In the genomic region with DNA sequence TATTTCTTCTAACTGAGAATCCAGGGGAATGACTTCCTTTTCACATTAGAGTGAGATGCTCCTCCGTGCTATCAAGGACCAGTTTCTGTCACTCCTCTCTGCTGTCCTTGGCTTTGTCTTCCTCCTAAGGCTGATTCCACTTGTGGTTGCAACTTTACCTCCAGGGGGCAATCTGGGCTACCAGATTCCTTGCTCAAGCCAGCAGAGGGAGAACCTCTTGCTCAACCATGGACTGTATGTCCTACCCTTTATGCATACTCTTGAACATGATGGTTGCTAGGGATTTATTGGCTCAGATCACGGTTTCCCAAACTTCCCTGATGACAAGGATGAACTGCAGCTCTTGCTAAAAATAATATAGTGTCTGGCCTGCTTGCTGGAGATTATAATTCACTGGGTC, we compare ENCODE assay signal across 8 cellular contexts. TPM values are rescaled to one million over a fixed set of nuclear protein-coding genes. Genes with fewer than 3 reads are reported as not detected.
DNase-seq lines count a peak whose midpoint lies in the region; ATAC-seq, FAIRE-seq and TF ChIP-seq lines count a peak whose summit lies in the region.

No MANE protein-coding gene starts in this region.

- H3K9me3 ChIP-seq in K562 (replicated peaks; ENCODE audit: control insufficient read depth, insufficient read depth, low read depth, low read length) = no peaks in the 10 kb centered on the region
- no peaks in the 10 kb centered on the region for H3K9me3 ChIP-seq in liver (ENCODE audit: control insufficient read depth in 4 of 4, low read length in 3 of 4)

- DNase-seq in GM10248 (ENCODE audit: extremely low spot score) = no peak
- DNase-seq in NCI-H2171 treated with DMSO at 0.1 percent for 48 hours (lab: John Stamatoyannopoulos, UW) = peak; percentile 51
- DNase-seq in K562 (ENCODE audit: extremely low read depth in 1 of 4, low spot score in 3 of 4) = peak; percentile 33 to 80 (median 64)
- DNase-seq in cerebellar nuclear complex (lab: John Stamatoyannopoulos, UW) = no peak

- H4K20me1 ChIP-seq in K562 (replicated peaks; ENCODE audit: control insufficient read depth, insufficient read depth, low read length) = no peaks in the 10 kb centered on the region

- 48% methylated on average over 2 of the region's 2 CpGs for WGBS in K562 (ENCODE audit: insufficient coverage, low coverage, missing lambda C conversion rate)
- 86% methylated on average over 2 of the region's 2 CpGs for WGBS in liver

- CTCF ChIA-PET in GM10248 (lab: Yijun Ruan, JAX) (interaction anchor here (2.8 kb wide), 1 partner anchor 8 kb away, joined by 8 read pairs; no protein-coding TSS in a partner anchor), K562 (lab: Yijun Ruan, JAX; ENCODE audit: low intra/inter-chr PET ratio) (interaction anchor here (1.4 kb wide), 1 partner anchor 1147 kb away, joined by 3 read pairs; no protein-coding TSS in a partner anchor)

- BruUV-seq in K562 (replicated peaks; lab: Mats Ljungman, UMichigan) = no TSS peak

- POLR2A ChIA-PET in GM10248 (lab: Yijun Ruan, JAX) (no interaction called here), K562 (lab: Yijun Ruan, JAX) (interaction anchor here (1.0 to 1.1 kb wide), 2 partner anchors 11 to 12 kb away, joined by 3 to 4 read pairs; no protein-coding TSS in a partner anchor)

- H3K27me3 ChIP-seq in K562 (ENCODE audit: control insufficient read depth in 2 of 2, insufficient read depth in 2 of 2, low read length in 2 of 2) (no peaks in the 10 kb centered on the region), liver (ENCODE audit: control insufficient read depth in 4 of 4, insufficient read depth in 4 of 4, low read length in 3 of 4) (no peaks in the 10 kb centered on the region)

- no peak overlapping the region for H2AFZ ChIP-seq in K562 (ENCODE audit: low read depth, low read length)

- no peaks in the 10 kb centered on the region for H3K9me1 ChIP-seq in K562 (ENCODE audit: control insufficient read depth, insufficient read depth, low read length)

- in situ Hi-C loops in K562 (cut with MboI) = no loop called here

- TF ChIP-seq RAD21 in K562 (CRISPR knock-in tag; conservative IDR thresholded peaks at IDR 0.05 in 1 of 2, IDR thresholded peaks at IDR 0.05 in 1 of 2) (peak; percentile 43 to 51; a peak in 3 of 4 replicates), liver (IDR thresholded peaks at IDR 0.05) (peak; percentile 43 to 71)

- H3K27ac ChIP-seq in 22Rv1 = no peak overlapping the region
- H3K27ac ChIP-seq in K562 (ENCODE audit: extremely low read depth, low read depth, low read length) = no peak overlapping the region
- no peak overlapping the region for H3K27ac ChIP-seq in liver (ENCODE audit: low read depth in 1 of 2, low read length in 2 of 2)

- ATAC-seq in K562 (peak; percentile 88), HG02588 (IDR thresholded peaks at IDR 0.05; ENCODE audit: unreplicated experiment) (no peak), GM18858 (IDR thresholded peaks at IDR 0.05; ENCODE audit: unreplicated experiment) (no peak)

- H3K4me2 ChIP-seq in K562 (ENCODE audit: insufficient read depth, low read length) = no peak overlapping the region

- FAIRE-seq in K562 (lab: Jason Lieb, UNC) = peak; percentile 88

- intact Hi-C loops in K562 (cut with micrococcal nuclease) = no loop called here

- H3K9ac ChIP-seq in K562 (ENCODE audit: insufficient read depth in 1 of 2, low read depth in 2 of 2, low read length in 2 of 2) = no peak overlapping the region
- H3K9ac ChIP-seq in liver (ENCODE audit: low read depth in 1 of 2, low read length in 2 of 2) = no peak overlapping the region

- TF ChIP-seq CTCF in 22Rv1 (IDR thresholded peaks at IDR 0.05) (peak; percentile 74), GM10248 (IDR thresholded peaks at IDR 0.05; ENCODE audit: control extremely low read depth, extremely low read depth, low read depth, missing control alignments) (peak; percentile 35), K562 (IDR thresholded peaks at IDR 0.05 in 2 of 3, conservative IDR thresholded peaks at IDR 0.05 in 1 of 3; ENCODE audit: insufficient read depth in 2 of 3, low read depth in 1 of 3, low read length in 3 of 3) (peak; percentile 86 to 100 (median 99)), liver (IDR thresholded peaks at IDR 0.05; ENCODE audit: low read depth, low read length, missing input control) (peak; percentile 21)

- H3K36me3 ChIP-seq in K562 (ENCODE audit: control insufficient read depth, insufficient read depth, low read length) (peaks cover 40% of the 10 kb centered on the region), liver (ENCODE audit: control insufficient read depth in 4 of 4, insufficient read depth in 3 of 4, low read depth in 1 of 4, low read length in 3 of 4) (peaks cover 0 to 9% (median under 1%) of the 10 kb centered on the region in 4 donors)

- H3K4me3 ChIP-seq in K562 = no peak overlapping the region
- no peak overlapping the region for H3K4me3 ChIP-seq in liver (ENCODE audit: low read depth in 1 of 3, low read length in 3 of 3)

- TF ChIP-seq EP300 in K562 (IDR thresholded peaks at IDR 0.05; ENCODE audit: low read length) = no peak

- H3K4me1 ChIP-seq in K562 (replicated peaks in 1 of 2; ENCODE audit: control insufficient read depth in 2 of 2, insufficient read depth in 2 of 2, low read length in 2 of 2) (peaks cover 0 to 2% of the 10 kb centered on the region in 2 experiments; a peak in 2 of 5 replicates), liver (ENCODE audit: control insufficient read depth in 4 of 4, insufficient read depth in 4 of 4, low read length in 3 of 4) (peaks cover 0 to 17% (median 12%) of the 10 kb centered on the region in 4 donors)

- H3K79me2 ChIP-seq in K562 (ENCODE audit: control insufficient read depth, insufficient read depth, low read length) = no peaks in the 10 kb centered on the region

- TF ChIP-seq POLR2A in K562 (conservative IDR thresholded peaks at IDR 0.05) = no peak

TF ChIP-seq in K562, 482 proteins besides CTCF, POLR2A, EP300 and RAD21 (continues in another document):
- TF ChIP-seq CEBPG (CRISPR knock-in tag; IDR thresholded peaks at IDR 0.05) = peak; percentile 64; the same call in 1 of the 2 replicates
- TF ChIP-seq CEBPG (tag; conservative IDR thresholded peaks at IDR 0.05 in 1 of 2, IDR thresholded peaks at IDR 0.05 in 1 of 2) = peak in 1 of 2 experiments; percentile 69; a peak in 1 of 4 replicates
- TF ChIP-seq U2AF1 (optimal IDR thresholded peaks at IDR 0.05; ENCODE audit: low read depth, low read length) = no peak
- TF ChIP-seq, protein P1, sequence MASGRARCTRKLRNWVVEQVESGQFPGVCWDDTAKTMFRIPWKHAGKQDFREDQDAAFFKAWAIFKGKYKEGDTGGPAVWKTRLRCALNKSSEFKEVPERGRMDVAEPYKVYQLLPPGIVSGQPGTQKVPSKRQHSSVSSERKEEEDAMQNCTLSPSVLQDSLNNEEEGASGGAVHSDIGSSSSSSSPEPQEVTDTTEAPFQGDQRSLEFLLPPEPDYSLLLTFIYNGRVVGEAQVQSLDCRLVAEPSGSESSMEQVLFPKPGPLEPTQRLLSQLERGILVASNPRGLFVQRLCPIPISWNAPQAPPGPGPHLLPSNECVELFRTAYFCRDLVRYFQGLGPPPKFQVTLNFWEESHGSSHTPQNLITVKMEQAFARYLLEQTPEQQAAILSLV (tag; IDR thresholded peaks at IDR 0.05) = 0 out of 2 replicates have a peak, but pooled peaks have one; percentile 14
- no peak for TF ChIP-seq BACH1 (tag; IDR thresholded peaks at IDR 0.05)
- no peak for TF ChIP-seq ZC3H8 (IDR thresholded peaks at IDR 0.05)
- TF ChIP-seq ZNF695 (CRISPR knock-in tag; IDR thresholded peaks at IDR 0.05) = no peak

TF ChIP-seq in liver, 16 proteins besides CTCF, POLR2A, EP300 and RAD21 (continues in another document):
- TF ChIP-seq GABPA (IDR thresholded peaks at IDR 0.05 in 1 of 2, conservative IDR thresholded peaks at IDR 0.05 in 1 of 2) = no peak
- TF ChIP-seq TAF1 (conservative IDR thresholded peaks at IDR 0.05) = no peak
- TF ChIP-seq FOXA1 (IDR thresholded peaks at IDR 0.05) = no peak
- TF ChIP-seq, protein P2, sequence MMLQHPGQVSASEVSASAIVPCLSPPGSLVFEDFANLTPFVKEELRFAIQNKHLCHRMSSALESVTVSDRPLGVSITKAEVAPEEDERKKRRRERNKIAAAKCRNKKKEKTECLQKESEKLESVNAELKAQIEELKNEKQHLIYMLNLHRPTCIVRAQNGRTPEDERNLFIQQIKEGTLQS (IDR thresholded peaks at IDR 0.05) = no peak
- no peak for TF ChIP-seq FOXA2 (IDR thresholded peaks at IDR 0.05)

RNA-seq across cellular contexts. Expression of a gene that starts 24.0 kb away (rescaled TPM):
- total RNA-seq in K562 (2011; cell fraction: chromatin; rRNA removed; ENCODE audit: low replicate concordance) = 39.0 and 100 TPM in 2 replicates
- total RNA-seq in K562 (2011; cell fraction: nucleolus; rRNA removed) = 23.3 and 36.5 TPM in 2 replicates
- 50.3 and 69.0 TPM in 2 replicates for total RNA-seq in K562 (2011; cell fraction: nucleoplasm; rRNA removed)
- total RNA-seq in K562 (2014; rRNA removed) (34.6 and 41.4 TPM in 2 replicates), K562 (2014; rRNA removed; fragmentation: Illumina TruSeq; extraction: Trizol) (66.7 and 77.0 TPM in 2 replicates), K562 (2015; rRNA removed; fragmentation: Illumina TruSeq; extraction: Trizol) (66.2 and 68.6 TPM in 2 replicates), K562 (2021) (68.4 and 77.8 TPM in 2 replicates), liver (100 to 1,000 TPM in 1 of 2 donors, 10 to 100 TPM in 1; 45.4 to 154 TPM)
- polyA plus RNA-seq in K562 (2011; rRNA removed) (49.9 and 56.4 TPM in 2 replicates), K562 (2014; fragmentation: Illumina TruSeq; extraction: Trizol) (36.9 and 42.2 TPM in 2 replicates), K562 (2014; fragmentation: Nextera tagmentation; extraction: Ambion mirVana) (10 to 100 TPM; 21.9 to 30.5 TPM), K562 (2014; rRNA removed) (42.2 TPM in 2 replicates), liver (100 to 1,000 TPM in 1 of 2 donors, 10 to 100 TPM in 1; 68.3 to 110 TPM)
- 38.9 and 51.9 TPM in 2 replicates for polyA plus RNA-seq in K562 (2011; cell fraction: cytosol; rRNA removed)
- polyA plus RNA-seq in K562 (2011; cell fraction: nucleus; rRNA removed) = 82.5 and 93.8 TPM in 2 replicates
- polyA plus RNA-seq in K562 (2012) = 40.0 and 43.3 TPM in 2 replicates
- polyA minus RNA-seq in K562 (2011; rRNA and poly(A)+ RNA removed) = 114 and 120 TPM in 2 replicates
- polyA minus RNA-seq in K562 (2011; cell fraction: cytosol; rRNA and poly(A)+ RNA removed) = 37.6 and 38.2 TPM in 2 replicates
- polyA minus RNA-seq in K562 (2011; cell fraction: nucleus; rRNA and poly(A)+ RNA removed) = 55.5 and 85.7 TPM in 2 replicates

Comparison
In these comparisons a context has a peak if more than half of its experiments do, and no peak if none do; other contexts are left out.
1. CTCF ChIP-seq: peak in every context shown above with its lines; median percentile 99 in K562; 74 in 22Rv1; 35 in GM10248; 21 in liver.
2. DNase-seq: peak in NCI-H2171 treated with DMSO at 0.1 percent for 48 hours (single experiment) and K562 (4 of 4); none in GM10248 (single experiment) and cerebellar nuclear complex (0 of 2).